15 cellular contexts compared by ENCODE assay signal in the genomic region with DNA sequence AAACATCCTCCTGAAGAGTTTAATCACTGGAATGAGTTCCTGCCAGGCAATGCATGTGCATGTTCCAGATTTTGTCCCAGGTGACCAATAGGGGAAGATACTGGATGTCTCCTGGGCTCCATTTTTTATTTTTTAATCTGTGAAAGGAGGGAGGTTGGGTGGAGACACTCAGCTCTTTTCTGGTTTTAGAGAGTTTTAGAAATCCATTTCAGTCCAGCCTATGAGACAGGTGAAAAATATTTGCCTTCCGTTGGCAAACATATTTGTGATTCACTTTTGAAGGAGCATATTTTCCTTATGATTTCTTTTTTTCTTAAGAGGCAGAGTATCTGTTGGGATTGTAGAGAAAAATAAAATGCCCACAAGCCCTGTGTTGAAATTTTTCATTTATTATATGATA.
A peak's percentile ranks its signal among the peaks of the same experiment; 100 is the strongest.
DNase-seq lines count a peak whose midpoint lies in the region; ATAC-seq and TF ChIP-seq lines count a peak whose summit lies in the region.
"Had no signal": no experiment of that assay in that cellular context is flagged by ENCODE, and none has a peak within 500 bp of the region (broad histone marks: within the 10 kb centered on the region; RNA-seq: fewer than 3 reads in every experiment).

No MANE protein-coding gene starts in this region.

- 2 to 5% methylated on average over 1 of the region's 1 CpG for WGBS in GM23248 (ENCODE audit: low coverage in 1 of 2, low lambda C conversion rate in 2 of 2, missing lambda C conversion rate in 2 of 2), 2 experiments

- ATAC-seq in gastrocnemius medialis = no peak

- H3K4me3 ChIP-seq in GM23248 = no peak overlapping the region
- H3K4me3 ChIP-seq in epithelial cell of esophagus (ENCODE audit: low read length) = no peak overlapping the region
- no peak overlapping the region for H3K4me3 ChIP-seq in gastrocnemius medialis
- H3K4me3 ChIP-seq: BLaER1, ovary had no signal

- no peaks in the 10 kb centered on the region for H3K9me2 ChIP-seq in GM23248 (ENCODE audit: insufficient read depth)

- peak overlapping the region; percentile 35 for H3K4me2 ChIP-seq in GM23248 (ENCODE audit: unreplicated experiment)
- H3K4me2 ChIP-seq: BLaER1 had no signal

- intact Hi-C loops in gastrocnemius medialis (cut with DNase I; ENCODE audit: low total_unique reads) = no loop called here

- H3K27ac ChIP-seq in GM23248 = peak overlapping the region; percentile 53
- H3K27ac ChIP-seq in gastrocnemius medialis = peak overlapping the region; percentile 65 to 82 (median 74)
- H3K27ac ChIP-seq: BLaER1, ovary had no signal

- no peak for TF ChIP-seq CTCF in epithelial cell of esophagus (IDR thresholded peaks at IDR 0.05; ENCODE audit: insufficient read depth, low read depth, low read length, missing control alignments)
- no peak for TF ChIP-seq CTCF in gastrocnemius medialis (IDR thresholded peaks at IDR 0.05 in 4 of 5, conservative IDR thresholded peaks at IDR 0.05 in 1 of 5)

- H3K9me3 ChIP-seq in GM23248 (ENCODE audit: low read depth) (no peaks in the 10 kb centered on the region), gastrocnemius medialis (no peaks in the 10 kb centered on the region)
- H3K9me3 ChIP-seq: BLaER1, ovary had no signal

- H3K79me2 ChIP-seq in GM23248 (ENCODE audit: insufficient read depth) = no peaks in the 10 kb centered on the region

- TF ChIP-seq POLR2A in gastrocnemius medialis (IDR thresholded peaks at IDR 0.05) = no peak

- H3K4me1 ChIP-seq in GM23248 (ENCODE audit: insufficient read depth) = peaks cover 51% of the 10 kb centered on the region
- peaks cover 15 to 22% of the 10 kb centered on the region in 2 donors for H3K4me1 ChIP-seq in gastrocnemius medialis

- no peaks in the 10 kb centered on the region for H3K36me3 ChIP-seq in GM23248 (ENCODE audit: low read depth)
- no peaks in the 10 kb centered on the region for H3K36me3 ChIP-seq in gastrocnemius medialis
- H3K36me3 ChIP-seq: BLaER1, ovary had no signal

- H2AFZ ChIP-seq in GM23248 = 0 out of 2 replicates have a peak overlapping the region, but pooled peaks have one; percentile 35

- peak; percentile 83 for DNase-seq in GM23248
- peak; percentile 33 for DNase-seq in NCI-H226
- peak; percentile 66 for DNase-seq in epithelial cell of esophagus (ENCODE audit: low read depth)
- DNase-seq in gastrocnemius medialis = no peak
- DNase-seq in activated T-cell treated with anti-CD3 and anti-CD28 coated beads for 4 hours = no peak
- DNase-seq in NCI-H2196 treated with DMSO at 0.1 percent for 48 hours (lab: John Stamatoyannopoulos, UW; ENCODE audit: unreplicated experiment) = no peak
- no peak for DNase-seq in DMS 273 treated with DMSO at 0.1 percent for 48 hours (lab: John Stamatoyannopoulos, UW)
- DNase-seq: activated CD4-positive, CD25-positive, alpha-beta regulatory T cell; effector memory CD4-positive, alpha-beta T cell; NCI-H1694; NCI-H446 treated with DMSO at 0.1 percent for 48 hours; ovary; stimulated activated CD4-positive, alpha-beta T cell treated with anti-CD3 and anti-CD28 coated beads, Interleukin-4, amount 100 ng/mL, for 1 hour; T-helper 2 cell had no signal

- no peak overlapping the region for H3K9ac ChIP-seq in GM23248
- H3K9ac ChIP-seq: BLaER1 had no signal

- peaks cover 25% of the 10 kb centered on the region for H3F3A ChIP-seq in GM23248 (ENCODE audit: insufficient read depth)

- no peaks in the 10 kb centered on the region for H4K20me1 ChIP-seq in GM23248 (ENCODE audit: insufficient read depth)
- H4K20me1 ChIP-seq: BLaER1 had no signal

- in situ Hi-C loops in GM23248 (cut with MboI) = no loop called here
- in situ Hi-C loops in gastrocnemius medialis (cut with MboI; ENCODE audit: low sequenced_read_pairs in 4 of 4) = no loop called here

- no peaks in the 10 kb centered on the region for H3K27me3 ChIP-seq in GM23248 (replicated peaks; ENCODE audit: insufficient read depth)
- no peaks in the 10 kb centered on the region for H3K27me3 ChIP-seq in gastrocnemius medialis
- H3K27me3 ChIP-seq: BLaER1, ovary had no signal

Comparison
In these comparisons a context has a peak if more than half of its experiments do, and no peak if none do; other contexts are left out.
1. DNase-seq: peak in GM23248 (single experiment), NCI-H226 (single experiment) and epithelial cell of esophagus (single experiment); none in gastrocnemius medialis (0 of 2), activated T-cell treated with anti-CD3 and anti-CD28 coated beads for 4 hours (single experiment), NCI-H2196 treated with DMSO at 0.1 percent for 48 hours (single experiment) and DMS 273 treated with DMSO at 0.1 percent for 48 hours (single experiment).